17 cellular contexts compared by ENCODE assay signal in genomic region chr7:41579961-41580935, GRCh38.
A peak's percentile ranks its signal among the peaks of the same experiment; 100 is the strongest.
DNase-seq lines count a peak whose midpoint lies in the region; ATAC-seq, FAIRE-seq and TF ChIP-seq lines count a peak whose summit lies in the region.
"Had no signal": no experiment of that assay in that cellular context is flagged by ENCODE, and none has a peak within 500 bp of the region (broad histone marks: within the 10 kb centered on the region; RNA-seq: fewer than 3 reads in every experiment).

No MANE protein-coding gene starts in this region.

- no peak overlapping the region for H3K4me3 ChIP-seq in astrocyte of the cerebellum (ENCODE audit: low read depth, low read length)
- H3K4me3 ChIP-seq: Peyer's patch, upper lobe of left lung had no signal

- in situ Hi-C loops in ACHN (cut with HindIII; ENCODE audit: low pct_ligation_motif_present, low pct_unique_long_range_greater_than_20kb, low sequenced_read_pairs): no loop called here
- in situ Hi-C loops in astrocyte of the cerebellum (cut with HindIII; ENCODE audit: low sequenced_read_pairs): no loop called here

- FAIRE-seq in HTR-8/SVneo (lab: Jason Lieb, UNC): no peak
- FAIRE-seq: endometrium had no signal

- no peak for TF ChIP-seq CTCF in astrocyte of the cerebellum (IDR thresholded peaks at IDR 0.05; ENCODE audit: low read depth, low read length, missing control alignments)

- no peak for ATAC-seq in HG03039 (IDR thresholded peaks at IDR 0.05; ENCODE audit: unreplicated experiment)

- DNase-seq in ACHN (peak; percentile 70), HTR-8/SVneo (ENCODE audit: insufficient read length, low spot score) (peak; percentile 49), astrocyte of the cerebellum (ENCODE audit: low read depth) (peak; percentile 83), iris pigment epithelial cell (ENCODE audit: low read depth) (peak; percentile 81), DMS79 (lab: John Stamatoyannopoulos, UW) (no peak), medulla oblongata (ENCODE audit: extremely low spot score) (no peak)
- no peak for DNase-seq in activated CD4-positive, alpha-beta T cell treated with anti-CD3 and anti-CD28 coated beads, Interleukin-2, amount 50 U/mL, for 48 hours
- DNase-seq: activated CD8-positive, alpha-beta memory T cell treated with anti-CD3 and anti-CD28 coated beads, Interleukin-2, amount 50 U/mL, for 48 hours; AML-193; amygdala; naive B cell; NCI-H1048; NCI-H446 treated with DMSO at 0.1 percent for 48 hours; Peyer's patch; upper lobe of left lung had no signal

Comparison
In these comparisons a context has a peak if more than half of its experiments do, and no peak if none do; other contexts are left out.
1. DNase-seq: peak in ACHN (single experiment), HTR-8/SVneo (single experiment), astrocyte of the cerebellum (single experiment) and iris pigment epithelial cell (single experiment); none in DMS79 (single experiment), activated CD4-positive, alpha-beta T cell treated with anti-CD3 and anti-CD28 coated beads, Interleukin-2, amount 50 U/mL, for 48 hours (0 of 2) and medulla oblongata (single experiment).